Comparison of ENCODE assay signal across 22 cellular contexts in the genomic region with DNA sequence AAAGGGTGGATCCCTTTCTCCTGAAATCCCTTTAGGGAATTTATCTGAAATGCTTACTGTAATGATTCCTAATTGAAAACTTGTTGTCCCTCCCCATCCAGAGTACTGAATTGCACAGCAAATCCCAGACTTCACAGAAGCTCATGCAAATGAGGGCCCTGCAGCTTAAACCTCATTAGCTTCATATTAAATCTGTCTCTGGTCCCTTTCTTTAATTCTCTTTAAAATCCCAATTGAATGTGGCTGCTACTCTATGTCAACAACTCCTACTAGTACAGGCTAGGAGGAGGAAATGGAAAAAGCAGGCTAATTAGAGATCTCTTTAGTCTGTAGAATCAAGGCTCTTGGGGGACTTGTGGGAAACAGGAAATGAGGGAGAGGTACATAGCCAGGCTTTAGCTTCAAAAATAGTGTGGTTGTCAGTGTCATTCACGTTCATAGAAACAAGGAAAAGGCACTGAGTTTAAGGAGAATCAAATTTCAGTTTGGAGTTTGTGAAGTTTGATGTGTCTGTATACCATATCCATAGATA.
"Had no signal": no experiment of that assay in that cellular context is flagged by ENCODE, and none has a peak within 500 bp of the region (broad histone marks: within the 10 kb centered on the region; RNA-seq: fewer than 3 reads in every experiment).

No MANE protein-coding gene starts in this region.

- ATAC-seq: activated CD8-positive, alpha-beta T cell treated with anti-CD3 and anti-CD28 coated beads, Interleukin-2, amount 10 ng/mL, durations not matched to agents 7 days and 5 days; foreskin keratinocyte; natural killer cell; right cardiac atrium had no signal

- H3K36me3 Mint-ChIP-seq: activated naive CD4-positive, alpha-beta T cell treated with anti-CD3 and anti-CD28 coated beads, Interleukin-2, amount 50 U/mL, for 24 hours; memory B cell had no signal

- H3K27me3 ChIP-seq: adrenal gland, foreskin keratinocyte, tibial artery, uterus had no signal

- H3K27ac ChIP-seq: adrenal gland, left ventricle myocardium inferior, prostate gland, skin epidermis, tibial artery, uterus, WERI-Rb-1 had no signal

- H3K27me3 Mint-ChIP-seq: activated naive CD4-positive, alpha-beta T cell treated with anti-CD3 and anti-CD28 coated beads, Interleukin-2, amount 50 U/mL, for 24 hours; memory B cell had no signal

- H3K9me3 ChIP-seq: adrenal gland, left ventricle myocardium inferior, prostate gland, tibial artery, uterus had no signal

- H3K4me3 Mint-ChIP-seq: activated CD8-positive, alpha-beta T cell treated with anti-CD3 and anti-CD28 coated beads, Interleukin-2, amount 10 ng/mL, durations not matched to agents 7 days and 5 days; activated naive CD4-positive, alpha-beta T cell treated with anti-CD3 and anti-CD28 coated beads, Interleukin-2, amount 50 U/mL, for 24 hours; memory B cell; natural killer cell had no signal

- H3K27ac Mint-ChIP-seq: activated CD8-positive, alpha-beta T cell treated with anti-CD3 and anti-CD28 coated beads, Interleukin-2, amount 10 ng/mL, durations not matched to agents 7 days and 5 days; activated naive CD4-positive, alpha-beta T cell treated with anti-CD3 and anti-CD28 coated beads, Interleukin-2, amount 50 U/mL, for 24 hours; memory B cell; natural killer cell had no signal

- DNase-seq: activated CD4-positive, alpha-beta T cell treated with anti-CD3 and anti-CD28 coated beads for 48 hours; activated CD8-positive, alpha-beta memory T cell treated with anti-CD3 and anti-CD28 coated beads, Interleukin-2, amount 50 U/mL, for 4 hours; activated CD8-positive, alpha-beta T cell treated with anti-CD3 and anti-CD28 coated beads, Interleukin-2, amount 10 ng/mL, durations not matched to agents 7 days and 5 days; activated effector memory CD4-positive, alpha-beta T cell treated with anti-CD3 and anti-CD28 coated beads, Interleukin-2, amount 50 U/mL, for 16 hours; activated T-cell treated with anti-CD3 and anti-CD28 coated beads, Interleukin-2, amount 50 U/mL, for 48 hours; adrenal gland; glutamatergic neuron; hypothalamus; left ventricle myocardium inferior; natural killer cell; occipital lobe; right cardiac atrium; stimulated activated CD4-positive, alpha-beta T cell treated with anti-CD3 and anti-CD28 coated beads, Interleukin-4, amount 100 ng/mL, for 24 hours; stimulated activated naive CD4-positive, alpha-beta T cell; tibial artery; uterus; WERI-Rb-1 had no signal

- H3K4me3 ChIP-seq: adrenal gland, left ventricle myocardium inferior, prostate gland, skin epidermis, tibial artery, uterus had no signal

- H3K36me3 ChIP-seq: adrenal gland, left ventricle myocardium inferior, prostate gland, tibial artery, uterus, WERI-Rb-1 had no signal

- H3K4me1 ChIP-seq: adrenal gland, left ventricle myocardium inferior, prostate gland, tibial artery, uterus had no signal

- H3K4me1 Mint-ChIP-seq: activated naive CD4-positive, alpha-beta T cell treated with anti-CD3 and anti-CD28 coated beads, Interleukin-2, amount 50 U/mL, for 24 hours; memory B cell; natural killer cell had no signal
